ENCODE assay signal across 1 cellular context in genomic region chr7:151813997-151814396, GRCh38.
TF ChIP-seq lines count a peak whose summit lies in the region.

No MANE protein-coding gene starts in this region.

TF ChIP-seq in WTC11, 78 proteins besides CTCF, POLR2A, EP300 and RAD21:
- TF ChIP-seq USF2 (CRISPR knock-in tag; IDR thresholded peaks at IDR 0.05): no peak
- no peak for TF ChIP-seq ATF3 (CRISPR knock-in tag; conservative IDR thresholded peaks at IDR 0.05)
- no peak for TF ChIP-seq ZSCAN18 (CRISPR knock-in tag; IDR thresholded peaks at IDR 0.05)
- TF ChIP-seq ZNF138 (CRISPR knock-in tag; conservative IDR thresholded peaks at IDR 0.05): no peak
- TF ChIP-seq ERG (CRISPR knock-in tag; IDR thresholded peaks at IDR 0.05): no peak
- no peak for TF ChIP-seq ZBTB43 (CRISPR knock-in tag; IDR thresholded peaks at IDR 0.05)
- no peak for TF ChIP-seq SP1 (CRISPR knock-in tag; conservative IDR thresholded peaks at IDR 0.05)
- no peak for TF ChIP-seq MXD4 (CRISPR knock-in tag; IDR thresholded peaks at IDR 0.05; ENCODE audit: borderline replicate concordance)
- no peak for TF ChIP-seq TP53 (CRISPR knock-in tag; IDR thresholded peaks at IDR 0.05)
- TF ChIP-seq NFYB (CRISPR knock-in tag; conservative IDR thresholded peaks at IDR 0.05; ENCODE audit: low read depth): no peak
- TF ChIP-seq FOXK1 (CRISPR knock-in tag; IDR thresholded peaks at IDR 0.05): no peak
